ENCODE assay signal across 8 cellular contexts in the genomic region with DNA sequence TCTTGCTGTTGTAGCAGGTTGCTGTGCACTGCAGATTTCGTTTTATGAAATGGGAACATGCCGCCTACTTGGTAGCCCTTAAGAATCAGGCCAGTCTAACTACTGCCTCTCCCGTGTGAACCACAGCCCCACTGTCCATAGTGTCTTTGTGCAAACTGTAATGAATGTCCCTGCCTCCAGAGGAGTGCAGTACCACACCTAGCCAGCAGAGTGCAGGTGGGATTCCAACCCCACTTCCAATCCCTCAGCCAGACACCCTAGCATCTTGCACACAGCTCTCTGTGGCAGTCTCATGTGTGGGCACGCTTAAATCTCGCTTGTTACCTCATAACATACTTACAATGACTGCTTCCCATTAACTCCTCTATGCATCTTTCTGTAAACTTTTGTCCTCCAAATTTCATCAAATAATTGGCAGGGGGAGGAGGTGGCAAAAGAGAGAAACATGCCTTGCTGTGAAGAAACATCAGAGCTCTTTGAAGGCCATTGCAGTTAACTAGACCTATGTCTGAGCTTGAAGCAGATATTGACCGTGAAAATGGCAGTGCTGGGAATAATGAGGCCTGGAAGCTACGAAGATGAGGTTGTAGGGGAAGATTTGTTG. TPM values are rescaled to one million over a fixed set of nuclear protein-coding genes. Genes with fewer than 3 reads are reported as not detected.
A peak's percentile ranks its signal among the peaks of the same experiment; 100 is the strongest.
DNase-seq lines count a peak whose midpoint lies in the region; ATAC-seq, FAIRE-seq and TF ChIP-seq lines count a peak whose summit lies in the region.

No MANE protein-coding gene starts in this region.

- peaks cover 3 to 29% (median 13%) of the 10 kb centered on the region in 3 donors for H3K36me3 ChIP-seq in pancreas

- 78% methylated on average over 7 of the region's 7 CpGs for WGBS in pancreas, 2 donors

- no peaks in the 10 kb centered on the region for H3K27me3 ChIP-seq in pancreas

- FAIRE-seq in pancreas (lab: Jason Lieb, UNC) = no peak

- intact Hi-C loops in pancreas (cut with DNase I) = no loop called here

- ATAC-seq in HG02973 (IDR thresholded peaks at IDR 0.05; ENCODE audit: unreplicated experiment) (peak; percentile 94), pancreas (peak; percentile 55 to 91 (median 84))

- no peaks in the 10 kb centered on the region for H3K4me1 ChIP-seq in pancreas

- no peak overlapping the region for H3K27ac ChIP-seq in pancreas

- TF ChIP-seq CTCF in cardiac fibroblast (IDR thresholded peaks at IDR 0.05; ENCODE audit: low read depth, low read length) (peak; percentile 53), pancreas (IDR thresholded peaks at IDR 0.05) (peak; percentile 53 to 76 (median 65))

- DNase-seq in NCI-H1105 treated with DMSO at 0.1 percent for 48 hours (lab: John Stamatoyannopoulos, UW) = peak; percentile 16
- no peak for DNase-seq in NCI-H1105 (lab: John Stamatoyannopoulos, UW)
- peak; percentile 44 for DNase-seq in T-helper 9 cell
- peak in 1 of 2 donors; percentile 18 for DNase-seq in cardiac fibroblast (ENCODE audit: low read depth in 2 of 2)
- peak in 5 of 6 donors; percentile 14 to 81 (median 48) for DNase-seq in pancreas
- DNase-seq in dedifferentiated amniotic fluid mesenchymal stem cell (ENCODE audit: extremely low spot score) = no peak
- no peak for DNase-seq in ureter (ENCODE audit: low spot score)

- H3K4me3 ChIP-seq in cardiac fibroblast (replicated peaks in 1 of 2; ENCODE audit: low read depth in 2 of 2, low read length in 2 of 2) (no peak overlapping the region), pancreas (no peak overlapping the region)

- H3K9me3 ChIP-seq in pancreas = no peaks in the 10 kb centered on the region

RNA-seq across cellular contexts. Expression of a gene that starts 47.2 kb away (rescaled TPM):
- total RNA-seq in pancreas (not detected), ureter (not detected)
- not detected for polyA plus RNA-seq in pancreas

RNA-seq across cellular contexts. Expression of a gene that starts 47.4 kb away (rescaled TPM):
- total RNA-seq in pancreas (1 to 10 TPM in 3 of 6 donors, under 1 TPM in 3; 0.41 to 1.4 (median 0.96) TPM), ureter (2.1 TPM)
- under 1 TPM; 0.07 to 0.19 TPM for polyA plus RNA-seq in pancreas

Comparison
In these comparisons a context has a peak if more than half of its experiments do, and no peak if none do; other contexts are left out.
1. DNase-seq: peak in NCI-H1105 treated with DMSO at 0.1 percent for 48 hours (single experiment), T-helper 9 cell (single experiment) and pancreas (5 of 6); none in NCI-H1105 (single experiment), dedifferentiated amniotic fluid mesenchymal stem cell (single experiment) and ureter (single experiment).